ENCODE assay signal across 1 cellular context in genomic region chr4:8346838-8347605, GRCh38.
TF ChIP-seq lines count a peak whose summit lies in the region.

No MANE protein-coding gene starts in this region.

TF ChIP-seq in endothelial cell of umbilical vein, 7 proteins besides CTCF, POLR2A, EP300 and RAD21 (continued from another document):
- TF ChIP-seq FOS (IDR thresholded peaks at IDR 0.05; ENCODE audit: borderline replicate concordance, insufficient read depth, low read length) (no peak), MYC (IDR thresholded peaks at IDR 0.05; ENCODE audit: low read depth, low read length) (no peak)
